Comparison of ENCODE assay signal across 15 cellular contexts in genomic region chr7:148116195-148116594, GRCh38.
DNase-seq lines count a peak whose midpoint lies in the region; ATAC-seq lines count a peak whose summit lies in the region.
"Had no signal": no experiment of that assay in that cellular context is flagged by ENCODE, and none has a peak within 500 bp of the region (broad histone marks: within the 10 kb centered on the region; RNA-seq: fewer than 3 reads in every experiment).

No MANE protein-coding gene starts in this region.

- ATAC-seq in HG03103 (IDR thresholded peaks at IDR 0.05; ENCODE audit: low read depth, unreplicated experiment) (peak; percentile 46), GM19463 (IDR thresholded peaks at IDR 0.05; ENCODE audit: unreplicated experiment) (no peak)
- ATAC-seq: GM12878, K562 had no signal

- peak; percentile 47 for DNase-seq in NCI-H1092 treated with DMSO at 0.1 percent for 48 hours (lab: John Stamatoyannopoulos, UW)
- DNase-seq in NCI-H1092 (lab: John Stamatoyannopoulos, UW): no peak
- DNase-seq in NCI-H2029 (lab: John Stamatoyannopoulos, UW): peak; percentile 77
- DNase-seq in RPMI8226: peak; percentile 12
- DNase-seq in activated CD4-positive, alpha-beta T cell treated with anti-CD3 and anti-CD28 coated beads, Interleukin-2, amount 50 U/mL, for 4 hours: no peak
- DNase-seq in GDM1 (lab: John Stamatoyannopoulos, UW): no peak
- DNase-seq: C1 segment of cervical spinal cord, DMS53, NCI-H1436 treated with DMSO at 0.1 percent for 48 hours, NCI-H526 treated with DMSO at 0.1 percent for 48 hours, SJCRH30 had no signal

Comparison
In these comparisons a context has a peak if more than half of its experiments do, and no peak if none do; other contexts are left out.
1. DNase-seq: peak in NCI-H1092 treated with DMSO at 0.1 percent for 48 hours (single experiment), NCI-H2029 (single experiment) and RPMI8226 (single experiment); none in NCI-H1092 (single experiment), activated CD4-positive, alpha-beta T cell treated with anti-CD3 and anti-CD28 coated beads, Interleukin-2, amount 50 U/mL, for 4 hours (0 of 2) and GDM1 (single experiment).